ENCODE assay signal across 9 cellular contexts in genomic region chrX:65695849-65696248, GRCh38. TPM values are rescaled to one million over a fixed set of nuclear protein-coding genes. Genes with fewer than 3 reads are reported as not detected.
A peak's percentile ranks its signal among the peaks of the same experiment; 100 is the strongest.
DNase-seq lines count a peak whose midpoint lies in the region; ATAC-seq and TF ChIP-seq lines count a peak whose summit lies in the region.
"Had no signal": no experiment of that assay in that cellular context is flagged by ENCODE, and none has a peak within 500 bp of the region (broad histone marks: within the 10 kb centered on the region; RNA-seq: fewer than 3 reads in every experiment).

No MANE protein-coding gene starts in this region.

- H3K4me1 Mint-ChIP-seq in activated CD8-positive, alpha-beta memory T cell treated with anti-CD3 and anti-CD28 coated beads, Interleukin-2, amount 10 ng/mL, durations not matched to agents 7 days and 5 days = peaks cover 81% of the 10 kb centered on the region
- peaks cover 96% of the 10 kb centered on the region for H3K4me1 Mint-ChIP-seq in stimulated activated naive CD8-positive, alpha-beta T cell treated with anti-CD3 and anti-CD28 coated beads, Interleukin-15, amount 100 ng/mL, for 72 hours

- no peaks in the 10 kb centered on the region for H3K9me3 ChIP-seq in Peyer's patch

- no peak for TF ChIP-seq POLR2A in Peyer's patch (IDR thresholded peaks at IDR 0.05)
- TF ChIP-seq POLR2A in erythroblast (IDR thresholded peaks at IDR 0.05; ENCODE audit: low read length) = no peak

- DNase-seq in activated CD8-positive, alpha-beta memory T cell treated with anti-CD3 and anti-CD28 coated beads, Interleukin-2, amount 10 ng/mL, durations not matched to agents 7 days and 5 days = no peak
- no peak for DNase-seq in activated CD8-positive, alpha-beta memory T cell treated with anti-CD3 and anti-CD28 coated beads, Interleukin-2, amount 50 U/mL, for 48 hours
- DNase-seq in Peyer's patch (no peak), erythroblast (lab: John Stamatoyannopoulos, UW) (peak; percentile 1 to 16), NCI-H2227 treated with DMSO at 0.1 percent for 48 hours (lab: John Stamatoyannopoulos, UW) (no peak), iPS-NIHi7 (ENCODE audit: extremely low spot score) (no peak), SK-N-DZ (ENCODE audit: low spot score) (no peak)
- DNase-seq in stimulated activated naive CD8-positive, alpha-beta T cell treated with anti-CD3 and anti-CD28 coated beads, Interleukin-15, amount 100 ng/mL, for 72 hours = no peak
- DNase-seq: NCI-H1694 had no signal

- H3K9me3 Mint-ChIP-seq in activated CD8-positive, alpha-beta memory T cell treated with anti-CD3 and anti-CD28 coated beads, Interleukin-2, amount 10 ng/mL, durations not matched to agents 7 days and 5 days (ENCODE audit: low read depth) = no peaks in the 10 kb centered on the region
- no peaks in the 10 kb centered on the region for H3K9me3 Mint-ChIP-seq in stimulated activated naive CD8-positive, alpha-beta T cell treated with anti-CD3 and anti-CD28 coated beads, Interleukin-15, amount 100 ng/mL, for 72 hours

- peak overlapping the region; percentile 97 for H3K27ac Mint-ChIP-seq in activated CD8-positive, alpha-beta memory T cell treated with anti-CD3 and anti-CD28 coated beads, Interleukin-2, amount 10 ng/mL, durations not matched to agents 7 days and 5 days
- peak overlapping the region in 1 of 2 donors; percentile 91 for H3K27ac Mint-ChIP-seq in stimulated activated naive CD8-positive, alpha-beta T cell treated with anti-CD3 and anti-CD28 coated beads, Interleukin-15, amount 100 ng/mL, for 72 hours

- no peak overlapping the region for H3K4me3 ChIP-seq in Peyer's patch

- H3K27ac ChIP-seq in Peyer's patch = peak overlapping the region; percentile 1 to 77 (median 52)

- no peak for TF ChIP-seq CTCF in Peyer's patch (IDR thresholded peaks at IDR 0.05)

- H3K36me3 ChIP-seq in Peyer's patch = no peaks in the 10 kb centered on the region

- no peaks in the 10 kb centered on the region for H3K27me3 Mint-ChIP-seq in activated CD8-positive, alpha-beta memory T cell treated with anti-CD3 and anti-CD28 coated beads, Interleukin-2, amount 10 ng/mL, durations not matched to agents 7 days and 5 days
- no peaks in the 10 kb centered on the region for H3K27me3 Mint-ChIP-seq in stimulated activated naive CD8-positive, alpha-beta T cell treated with anti-CD3 and anti-CD28 coated beads, Interleukin-15, amount 100 ng/mL, for 72 hours

- H3K27me3 ChIP-seq in Peyer's patch = no peaks in the 10 kb centered on the region

- CTCF ChIA-PET in activated CD8-positive, alpha-beta memory T cell treated with anti-CD3 and anti-CD28 coated beads, Interleukin-2, amount 10 ng/mL, durations not matched to agents 7 days and 5 days (lab: Charles Lee) = interaction anchor here (1.1 to 1.2 kb wide), 2 partner anchors 10 to 99 kb away, joined by 3 to 4 read pairs; no protein-coding TSS in a partner anchor

- no peak for ATAC-seq in activated CD8-positive, alpha-beta memory T cell treated with anti-CD3 and anti-CD28 coated beads, Interleukin-2, amount 10 ng/mL, durations not matched to agents 7 days and 5 days
- no peak for ATAC-seq in stimulated activated naive CD8-positive, alpha-beta T cell treated with anti-CD3 and anti-CD28 coated beads, Interleukin-15, amount 100 ng/mL, for 72 hours

- peaks cover 0 to 23% (median 1%) of the 10 kb centered on the region in 4 donors for H3K4me1 ChIP-seq in Peyer's patch

- H3K4me3 Mint-ChIP-seq in activated CD8-positive, alpha-beta memory T cell treated with anti-CD3 and anti-CD28 coated beads, Interleukin-2, amount 10 ng/mL, durations not matched to agents 7 days and 5 days = peak overlapping the region; percentile 57
- peak overlapping the region; percentile 21 to 80 for H3K4me3 Mint-ChIP-seq in stimulated activated naive CD8-positive, alpha-beta T cell treated with anti-CD3 and anti-CD28 coated beads, Interleukin-15, amount 100 ng/mL, for 72 hours

- peaks cover 26% of the 10 kb centered on the region for H3K36me3 Mint-ChIP-seq in activated CD8-positive, alpha-beta memory T cell treated with anti-CD3 and anti-CD28 coated beads, Interleukin-2, amount 10 ng/mL, durations not matched to agents 7 days and 5 days

RNA-seq across cellular contexts. Expression of gene MSN, which starts 28.4 kb away (rescaled TPM):
- 100 to 1,000 TPM; 489 to 610 TPM for total RNA-seq in activated CD8-positive, alpha-beta memory T cell treated with anti-CD3 and anti-CD28 coated beads, Interleukin-2, amount 10 ng/mL, durations not matched to agents 7 days and 5 days
- 100 to 1,000 TPM in 1 of 4 donors, 10 to 100 TPM in 3; 22.4 to 126 (median 33.4) TPM for total RNA-seq in Peyer's patch
- 0.22 and 0.32 TPM in 2 replicates for polyA plus RNA-seq in SK-N-DZ (2014; cell fraction: cytosol; rRNA removed)
- 0.17 TPM in 1 of 2 replicates, not detected in the other for polyA plus RNA-seq in SK-N-DZ (2014; cell fraction: nucleus; rRNA removed)

Comparison
In these comparisons a context has a peak if more than half of its experiments do, and no peak if none do; other contexts are left out.
1. DNase-seq: peak in erythroblast (2 of 2); none in activated CD8-positive, alpha-beta memory T cell treated with anti-CD3 and anti-CD28 coated beads, Interleukin-2, amount 10 ng/mL, durations not matched to agents 7 days and 5 days (single experiment), activated CD8-positive, alpha-beta memory T cell treated with anti-CD3 and anti-CD28 coated beads, Interleukin-2, amount 50 U/mL, for 48 hours (single experiment), Peyer's patch (0 of 3), stimulated activated naive CD8-positive, alpha-beta T cell treated with anti-CD3 and anti-CD28 coated beads, Interleukin-15, amount 100 ng/mL, for 72 hours (0 of 2), NCI-H2227 treated with DMSO at 0.1 percent for 48 hours (single experiment), iPS-NIHi7 (single experiment) and SK-N-DZ (single experiment).